15 cellular contexts compared by ENCODE assay signal in the genomic region with DNA sequence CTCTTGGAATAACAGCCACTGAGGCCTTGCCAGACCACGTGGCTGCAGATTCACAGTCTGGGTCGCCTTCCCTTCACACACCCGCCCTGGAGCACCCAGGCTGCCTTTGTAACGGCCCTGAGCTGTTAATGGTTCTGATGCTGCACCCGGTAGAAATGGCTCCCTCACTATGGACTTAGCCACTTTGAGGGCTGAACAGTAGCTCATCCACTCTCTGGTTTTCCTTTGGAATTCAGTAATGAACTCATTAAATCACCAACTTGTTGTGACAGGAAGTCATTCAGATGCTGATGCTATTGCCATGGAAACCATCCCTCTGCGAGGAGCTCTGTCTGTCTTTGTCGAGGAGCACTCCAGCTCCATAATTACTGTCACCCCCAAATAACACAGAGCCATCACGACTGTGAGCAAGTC. TPM values are rescaled to one million over a fixed set of nuclear protein-coding genes. Genes with fewer than 3 reads are reported as not detected.
DNase-seq lines count a peak whose midpoint lies in the region; ATAC-seq, FAIRE-seq and TF ChIP-seq lines count a peak whose summit lies in the region.
"Had no signal": no experiment of that assay in that cellular context is flagged by ENCODE, and none has a peak within 500 bp of the region (broad histone marks: within the 10 kb centered on the region; RNA-seq: fewer than 3 reads in every experiment).

No MANE protein-coding gene starts in this region.

- no peaks in the 10 kb centered on the region for H4K20me1 ChIP-seq in H1 (replicated peaks in 1 of 2; ENCODE audit: control insufficient read depth in 1 of 2, insufficient read depth in 2 of 2, low read length in 2 of 2)

- no peak overlapping the region for H4K5ac ChIP-seq in H1 (ENCODE audit: insufficient read length, low read depth, low read length)

- no peak overlapping the region for H3K4me3 Mint-ChIP-seq in neural crest cell
- H3K4me3 Mint-ChIP-seq in T-helper 2 cell treated with Interferon-gamma antibody and Interleukin-4, amounts not matched to agents 5 μg/mL and 100 μg/mL, for 36 hours: no peak overlapping the region

- no peak overlapping the region for H2AFZ ChIP-seq in H1 (ENCODE audit: low read length)

- 30% methylated on average over 8 of the region's 8 CpGs; no CpG with 5 or more reads in 1 of the 2 experiments for WGBS in H1 (ENCODE audit: extremely low coverage in 1 of 2, insufficient coverage in 1 of 2, insufficient read length in 1 of 2, insufficient replicate concordance in 2 of 2, low coverage in 1 of 2, low lambda C conversion rate in 2 of 2, missing lambda C conversion rate in 1 of 2), 2 experiments
- WGBS in esophagus muscularis mucosa: 18% methylated on average over 6 of the region's 8 CpGs

- no peak for TF ChIP-seq POLR2A in H1 (IDR thresholded peaks at IDR 0.05; ENCODE audit: control extremely low read depth in 1 of 2, low read depth in 2 of 2, low read length in 2 of 2)
- TF ChIP-seq POLR2A in esophagus muscularis mucosa (IDR thresholded peaks at IDR 0.05; ENCODE audit: low read depth): no peak

- H3K79me1 ChIP-seq in H1 (ENCODE audit: low read depth, low read length): no peaks in the 10 kb centered on the region

- H3K14ac ChIP-seq in H1 (ENCODE audit: insufficient read length): no peak overlapping the region

- H3K36me3 ChIP-seq in H7 (replicated peaks; ENCODE audit: control insufficient read depth, insufficient read depth, low read length) (no peaks in the 10 kb centered on the region), H1 (ENCODE audit: control insufficient read depth in 2 of 4, insufficient read depth in 4 of 4, low read length in 3 of 4) (no peaks in the 10 kb centered on the region), esophagus muscularis mucosa (no peaks in the 10 kb centered on the region)
- H3K36me3 ChIP-seq: esophagus squamous epithelium, pancreas had no signal

- H3K27me3 ChIP-seq in H7 (ENCODE audit: control insufficient read depth, insufficient read depth, low read length): no peaks in the 10 kb centered on the region
- no peaks in the 10 kb centered on the region for H3K27me3 ChIP-seq in H1 (replicated peaks in 1 of 4; ENCODE audit: control insufficient read depth in 3 of 4, extremely low read depth in 1 of 4, insufficient read depth in 3 of 4, low read length in 3 of 4)
- no peaks in the 10 kb centered on the region for H3K27me3 ChIP-seq in esophagus muscularis mucosa
- H3K27me3 ChIP-seq: esophagus squamous epithelium, pancreas, stomach had no signal

- TF ChIP-seq CTCF in H1 (IDR thresholded peaks at IDR 0.05; ENCODE audit: control extremely low read depth in 1 of 3, insufficient read depth in 1 of 3, low read depth in 1 of 3, low read length in 3 of 3): no peak
- TF ChIP-seq CTCF in neural crest cell (conservative IDR thresholded peaks at IDR 0.05): no peak
- TF ChIP-seq CTCF in esophagus muscularis mucosa (IDR thresholded peaks at IDR 0.05): no peak

- H3K56ac ChIP-seq in H1 (replicated peaks; ENCODE audit: insufficient read length, low read depth, low read length): no peak overlapping the region

- H2BK15ac ChIP-seq in H1 (ENCODE audit: low read length): no peak overlapping the region

- peak overlapping the region; percentile 69 for H3K27ac Mint-ChIP-seq in neural crest cell (ENCODE audit: unreplicated experiment)
- no peak overlapping the region for H3K27ac Mint-ChIP-seq in T-helper 2 cell treated with Interferon-gamma antibody and Interleukin-4, amounts not matched to agents 5 μg/mL and 100 μg/mL, for 36 hours

- peaks cover 40% of the 10 kb centered on the region for H3K4me1 Mint-ChIP-seq in neural crest cell
- peaks cover 9% of the 10 kb centered on the region for H3K4me1 Mint-ChIP-seq in T-helper 2 cell treated with Interferon-gamma antibody and Interleukin-4, amounts not matched to agents 5 μg/mL and 100 μg/mL, for 36 hours (ENCODE audit: low read depth)

- POLR2A ChIA-PET in H1 (lab: Charles Lee; ENCODE audit: partially characterized antibody): interaction anchor here (1.2 kb wide), 1 partner anchor 13 kb away, joined by 3 read pairs; no protein-coding TSS in a partner anchor

- no peak overlapping the region for H2AK5ac ChIP-seq in H1 (ENCODE audit: low read depth, low read length)

- H3K4ac ChIP-seq in H1 (replicated peaks; ENCODE audit: insufficient read length, low read depth, low read length): no peak overlapping the region

- TF ChIP-seq EP300 in H1 (IDR thresholded peaks at IDR 0.05; ENCODE audit: borderline replicate concordance in 1 of 2, low read depth in 2 of 2, low read length in 2 of 2) (no peak), esophagus muscularis mucosa (IDR thresholded peaks at IDR 0.05) (no peak)

- no peak for ATAC-seq in GM21619 (IDR thresholded peaks at IDR 0.05; ENCODE audit: unreplicated experiment)
- ATAC-seq: left cardiac atrium, pancreas had no signal

- H4K91ac ChIP-seq in H1 (replicated peaks; ENCODE audit: insufficient read length, low read length): no peak overlapping the region

- H2BK5ac ChIP-seq in H1 (ENCODE audit: low read depth, low read length): no peak overlapping the region

- peak overlapping the region; percentile 2 to 21; a peak in 2 of 4 replicates for H3K4me2 ChIP-seq in H1 (ENCODE audit: insufficient read depth in 1 of 2, low read depth in 2 of 2, low read length in 2 of 2)

- no peaks in the 10 kb centered on the region for H3K9me3 Mint-ChIP-seq in neural crest cell
- no peaks in the 10 kb centered on the region for H3K9me3 Mint-ChIP-seq in T-helper 2 cell treated with Interferon-gamma antibody and Interleukin-4, amounts not matched to agents 5 μg/mL and 100 μg/mL, for 36 hours

- no peaks in the 10 kb centered on the region for H3K36me3 Mint-ChIP-seq in neural crest cell (ENCODE audit: low read depth)
- H3K36me3 Mint-ChIP-seq in T-helper 2 cell treated with Interferon-gamma antibody and Interleukin-4, amounts not matched to agents 5 μg/mL and 100 μg/mL, for 36 hours (ENCODE audit: low read depth): no peaks in the 10 kb centered on the region

- H2BK12ac ChIP-seq in H1 (ENCODE audit: low read depth, low read length): no peak overlapping the region

- CTCF ChIA-PET in H1 (lab: Charles Lee; ENCODE audit: partially characterized antibody): interaction anchor here (1.5 to 1.8 kb wide), 2 partner anchors 10 to 17 kb away, joined by 4 to 6 read pairs; no protein-coding TSS in a partner anchor

- H3K18ac ChIP-seq in H1 (ENCODE audit: extremely low read depth, low read length): no peak overlapping the region

- H3K23me2 ChIP-seq in H1 (ENCODE audit: low read depth, low read length): peaks cover 2% of the 10 kb centered on the region; the same call in 1 of the 2 replicates

- H3K27ac ChIP-seq in H1 (ENCODE audit: low read depth, low read length): no peak overlapping the region
- no peak overlapping the region for H3K27ac ChIP-seq in esophagus muscularis mucosa (replicated peaks in 1 of 4)
- H3K27ac ChIP-seq: esophagus squamous epithelium, pancreas, SK-N-MC, stomach had no signal

- H3K4me1 ChIP-seq in H1 (replicated peaks in 1 of 4; ENCODE audit: control insufficient read depth in 3 of 4, insufficient read depth in 4 of 4, low read length in 3 of 4) (peaks cover 3 to 16% (median 14%) of the 10 kb centered on the region in 4 experiments), esophagus muscularis mucosa (no peaks in the 10 kb centered on the region)
- H3K4me1 ChIP-seq: pancreas had no signal

- no peak overlapping the region for H2BK20ac ChIP-seq in H1 (ENCODE audit: low read length)

- no peaks in the 10 kb centered on the region for H3K27me3 Mint-ChIP-seq in neural crest cell (ENCODE audit: low read depth)
- H3K27me3 Mint-ChIP-seq in T-helper 2 cell treated with Interferon-gamma antibody and Interleukin-4, amounts not matched to agents 5 μg/mL and 100 μg/mL, for 36 hours (ENCODE audit: low read depth): no peaks in the 10 kb centered on the region

- H2BK120ac ChIP-seq in H1 (replicated peaks; ENCODE audit: low read depth, low read length): no peak overlapping the region

- intact Hi-C loops in esophagus muscularis mucosa (cut with DNase I): no loop called here

- no peaks in the 10 kb centered on the region for H3K79me2 ChIP-seq in H1 (ENCODE audit: control insufficient read depth in 1 of 2, insufficient read depth in 2 of 2, low read length in 2 of 2)

- H3K23ac ChIP-seq in H1 (ENCODE audit: insufficient read length): no peak overlapping the region

- peak; percentile 75 for DNase-seq in H7
- DNase-seq in NCI-H1694 (lab: John Stamatoyannopoulos, UW): peak; percentile 82
- DNase-seq in H1 (ENCODE audit: low read depth in 1 of 2, low spot score in 2 of 2): peak; percentile 23 to 58
- DNase-seq in neural crest cell (ENCODE audit: low read depth, low spot score): no peak
- no peak for DNase-seq in esophagus muscularis mucosa (ENCODE audit: extremely low spot score)
- no peak for DNase-seq in germinal center (ENCODE audit: low spot score)
- no peak for DNase-seq in T-helper 2 cell treated with Interferon-gamma antibody and Interleukin-4, amounts not matched to agents 5 μg/mL and 100 μg/mL, for 36 hours (ENCODE audit: low spot score)
- DNase-seq: esophagus squamous epithelium; left cardiac atrium; NCI-H510A; pancreas; stimulated activated CD4-positive, alpha-beta T cell treated with anti-CD3 and anti-CD28 coated beads, Interleukin-4, amount 100 ng/mL, for 4 hours; stomach had no signal

- no peak overlapping the region for H4K8ac ChIP-seq in H1 (ENCODE audit: extremely low read depth, insufficient read depth, low read length)

- H3K9ac ChIP-seq in H1 (replicated peaks in 1 of 4; ENCODE audit: extremely low read depth in 1 of 4, low read depth in 3 of 4, low read length in 3 of 4): no peak overlapping the region

- no peak for TF ChIP-seq RAD21 in H1 (IDR thresholded peaks at IDR 0.05 in 1 of 2, conservative IDR thresholded peaks at IDR 0.05 in 1 of 2; ENCODE audit: low read depth in 2 of 2, low read length in 2 of 2)

- H3K9me3 ChIP-seq in H1 (ENCODE audit: insufficient read depth in 2 of 2, low read depth in 1 of 2, low read length in 1 of 2): no peaks in the 10 kb centered on the region
- H3K9me3 ChIP-seq in esophagus muscularis mucosa: no peaks in the 10 kb centered on the region
- H3K9me3 ChIP-seq: esophagus squamous epithelium, pancreas, stomach had no signal

- peak; percentile 68 for FAIRE-seq in H1 (lab: Jason Lieb, UNC)
- FAIRE-seq: pancreas had no signal

- H3K4me3 ChIP-seq in H7 (ENCODE audit: insufficient read depth, low read depth, low read length) (no peak overlapping the region), H1 (ENCODE audit: extremely low read depth in 1 of 4, insufficient read depth in 2 of 4, low read depth in 3 of 4, low read length in 4 of 4) (no peak overlapping the region), esophagus muscularis mucosa (no peak overlapping the region)
- H3K4me3 ChIP-seq: esophagus squamous epithelium, pancreas, SK-N-MC, stomach had no signal

RNA-seq across cellular contexts. Expression of gene CDK5R1, which starts 59.2 kb away (rescaled TPM):
- total RNA-seq in H7 (2014; rRNA removed; shearing (Covaris generic)): 9.9 and 10.5 TPM in 2 replicates
- 9.9 and 10.7 TPM in 2 replicates for total RNA-seq in H1 (2021; fragmentation: NEBNext Ultra II Directional; extraction: Animal tissue kit (Norgen Biotek cat#: 25700))
- 2.7 and 4.3 TPM in 2 replicates for polyA plus RNA-seq in H1 (2011; rRNA removed)
- polyA plus RNA-seq in H1 (2011; cell fraction: cytosol; rRNA removed): 3.6 TPM
- 4.5 TPM for polyA plus RNA-seq in H1 (2011; cell fraction: nucleus; rRNA removed)
- polyA plus RNA-seq in H1 (2012, experiment 1 of 2): 5.2 to 6.6 TPM (median 6.3 TPM) in 4 replicates
- polyA plus RNA-seq in H1 (2012, experiment 2 of 2): 4.9 TPM
- 4.8 TPM for polyA plus RNA-seq in H1 (2013, experiment 1 of 2)
- polyA plus RNA-seq in H1 (2013, experiment 2 of 2): 4.8 TPM
- polyA minus RNA-seq in H1 (2011; rRNA and poly(A)+ RNA removed): 2.8 and 4.6 TPM in 2 replicates
- polyA minus RNA-seq in H1 (2011; cell fraction: cytosol; rRNA and poly(A)+ RNA removed): 6.5 TPM
- 4.7 TPM for polyA minus RNA-seq in H1 (2011; cell fraction: nucleus; rRNA and poly(A)+ RNA removed)
- total RNA-seq in neural crest cell (33.6 and 34.1 TPM in 2 replicates), esophagus muscularis mucosa (1 to 10 TPM in 1 of 4 donors, under 1 TPM in 3; 0.33 to 1.2 (median 0.64) TPM)

Comparison
In these comparisons a context has a peak if more than half of its experiments do, and no peak if none do; other contexts are left out.
1. DNase-seq: peak in H7 (single experiment), NCI-H1694 (single experiment) and H1 (2 of 2); none in neural crest cell (single experiment), esophagus muscularis mucosa (single experiment), germinal center (single experiment) and T-helper 2 cell treated with Interferon-gamma antibody and Interleukin-4, amounts not matched to agents 5 μg/mL and 100 μg/mL, for 36 hours (single experiment).